In genomic region chr9:126661521-126662251, GRCh38 we compare ENCODE assay signal across 11 cellular contexts. TPM values are rescaled to one million over a fixed set of nuclear protein-coding genes. Genes with fewer than 3 reads are reported as not detected.
DNase-seq lines count a peak whose midpoint lies in the region; ATAC-seq and TF ChIP-seq lines count a peak whose summit lies in the region.
"Had no signal": no experiment of that assay in that cellular context is flagged by ENCODE, and none has a peak within 500 bp of the region (broad histone marks: within the 10 kb centered on the region; RNA-seq: fewer than 3 reads in every experiment).

No MANE protein-coding gene starts in this region.

- peak overlapping the region; percentile 67 for H3K27ac ChIP-seq in C4-2B
- H3K27ac ChIP-seq in HUES48 (ENCODE audit: low read depth, low read length) = peak overlapping the region; percentile 72
- H3K27ac ChIP-seq: left ventricle myocardium inferior had no signal

- H3K4me3 ChIP-seq in HUES48 (ENCODE audit: low read depth, low read length) (no peak overlapping the region), kidney epithelial cell (ENCODE audit: low read depth, low read length) (no peak overlapping the region)
- H3K4me3 ChIP-seq: left ventricle myocardium inferior had no signal

- no peak overlapping the region for H3K9ac ChIP-seq in HUES48 (ENCODE audit: low read depth, low read length)

- peak overlapping the region; percentile 7; the same call in 1 of the 2 replicates for H3K27ac Mint-ChIP-seq in WTC11
- H3K27ac Mint-ChIP-seq in activated naive CD8-positive, alpha-beta T cell treated with anti-CD3 and anti-CD28 coated beads, Interleukin-2, amount 50 U/mL, for 24 hours = no peak overlapping the region
- H3K27ac Mint-ChIP-seq: IgD-negative memory B cell had no signal

- no peak overlapping the region for H3K4me3 Mint-ChIP-seq in WTC11
- no peak overlapping the region for H3K4me3 Mint-ChIP-seq in activated naive CD8-positive, alpha-beta T cell treated with anti-CD3 and anti-CD28 coated beads, Interleukin-2, amount 50 U/mL, for 24 hours
- H3K4me3 Mint-ChIP-seq: IgD-negative memory B cell had no signal

- peak; percentile 80 for DNase-seq in WTC11 (ENCODE audit: low spot score)
- peak; percentile 58 for DNase-seq in kidney epithelial cell (ENCODE audit: low read depth)
- no peak for DNase-seq in NCI-H1436 treated with DMSO at 0.1 percent for 48 hours (lab: John Stamatoyannopoulos, UW)
- DNase-seq in activated naive CD8-positive, alpha-beta T cell treated with anti-CD3 and anti-CD28 coated beads, Interleukin-2, amount 50 U/mL, for 24 hours = no peak
- DNase-seq: activated gamma-delta T cell treated with Interleukin-2 at 50 U/mL for 16 hours, left ventricle myocardium inferior had no signal

- peaks cover 44% of the 10 kb centered on the region for H3K4me1 Mint-ChIP-seq in WTC11
- H3K4me1 Mint-ChIP-seq in activated naive CD8-positive, alpha-beta T cell treated with anti-CD3 and anti-CD28 coated beads, Interleukin-2, amount 50 U/mL, for 24 hours = peaks cover 6% of the 10 kb centered on the region

- no peak for TF ChIP-seq CTCF in C4-2B (conservative IDR thresholded peaks at IDR 0.05)
- no peak for TF ChIP-seq CTCF in WTC11 (IDR thresholded peaks at IDR 0.05)
- peak; percentile 63 for TF ChIP-seq CTCF in kidney epithelial cell (IDR thresholded peaks at IDR 0.05; ENCODE audit: insufficient read depth, low read length, poor library complexity, severe bottlenecking)

- peaks cover 18% of the 10 kb centered on the region for H3K27me3 Mint-ChIP-seq in WTC11 (ENCODE audit: low read depth)
- peaks cover 24% of the 10 kb centered on the region for H3K27me3 Mint-ChIP-seq in activated naive CD8-positive, alpha-beta T cell treated with anti-CD3 and anti-CD28 coated beads, Interleukin-2, amount 50 U/mL, for 24 hours

- POLR2A ChIA-PET in WTC11 (lab: Charles Lee) = no interaction called here

- H3K9me3 Mint-ChIP-seq in WTC11 = no peaks in the 10 kb centered on the region
- no peaks in the 10 kb centered on the region for H3K9me3 Mint-ChIP-seq in activated naive CD8-positive, alpha-beta T cell treated with anti-CD3 and anti-CD28 coated beads, Interleukin-2, amount 50 U/mL, for 24 hours
- H3K9me3 Mint-ChIP-seq: IgD-negative memory B cell had no signal

- H3K4me1 ChIP-seq in HUES48 (ENCODE audit: control insufficient read depth, insufficient read depth, low read length) = peaks cover 45% of the 10 kb centered on the region

- H3K36me3 ChIP-seq in HUES48 (ENCODE audit: control insufficient read depth, insufficient read depth, low read length) (no peaks in the 10 kb centered on the region), kidney epithelial cell (ENCODE audit: control insufficient read depth, insufficient read depth, low read length) (no peaks in the 10 kb centered on the region)
- H3K36me3 ChIP-seq: left ventricle myocardium inferior had no signal

- no peaks in the 10 kb centered on the region for H3K36me3 Mint-ChIP-seq in WTC11
- H3K36me3 Mint-ChIP-seq in activated naive CD8-positive, alpha-beta T cell treated with anti-CD3 and anti-CD28 coated beads, Interleukin-2, amount 50 U/mL, for 24 hours (ENCODE audit: low read depth) = no peaks in the 10 kb centered on the region
- H3K36me3 Mint-ChIP-seq: IgD-negative memory B cell had no signal

- peak; percentile 82 for ATAC-seq in WTC11
- ATAC-seq in activated naive CD8-positive, alpha-beta T cell treated with anti-CD3 and anti-CD28 coated beads, Interleukin-2, amount 50 U/mL, for 24 hours = no peak
- no peak for ATAC-seq in HG03280 (IDR thresholded peaks at IDR 0.05; ENCODE audit: unreplicated experiment)
- ATAC-seq in HG03196 (IDR thresholded peaks at IDR 0.05; ENCODE audit: unreplicated experiment) = no peak

- H3K27me3 ChIP-seq in HUES48 (ENCODE audit: control insufficient read depth, insufficient read depth, low read length) (peaks cover 18% of the 10 kb centered on the region), kidney epithelial cell (ENCODE audit: control insufficient read depth, insufficient read depth, low read length) (peaks cover 5% of the 10 kb centered on the region)

- no peaks in the 10 kb centered on the region for H3K9me3 ChIP-seq in HUES48 (ENCODE audit: control insufficient read depth, insufficient read depth, low read length)
- H3K9me3 ChIP-seq: left ventricle myocardium inferior had no signal

- CTCF ChIA-PET in WTC11 (lab: Charles Lee) = interaction anchor here (0.7 to 4.2 kb wide), 26 partner anchors 9 to 141 kb away, joined by 3 to 76 read pairs (median 8); partner anchors contain the start of gene LMX1B

TF ChIP-seq in WTC11, 78 proteins besides CTCF, POLR2A, EP300 and RAD21 (continues in another document):
- TF ChIP-seq ZNF281 (CRISPR knock-in tag; IDR thresholded peaks at IDR 0.05) (no peak), ZNF263 (CRISPR knock-in tag; IDR thresholded peaks at IDR 0.05; ENCODE audit: low read depth) (no peak), ZNF423 (CRISPR knock-in tag; IDR thresholded peaks at IDR 0.05) (peak; percentile 87), E2F5 (CRISPR knock-in tag; IDR thresholded peaks at IDR 0.05) (0 out of 2 replicates have a peak, but pooled peaks have one; percentile 45), PRDM15 (CRISPR knock-in tag; IDR thresholded peaks at IDR 0.05) (peak; percentile 64), MAX (CRISPR knock-in tag; IDR thresholded peaks at IDR 0.05) (0 out of 2 replicates have a peak, but pooled peaks have one; percentile 3), GRHL2 (CRISPR knock-in tag; IDR thresholded peaks at IDR 0.05; ENCODE audit: insufficient replicate concordance, severe bottlenecking) (no peak), ZNF138 (CRISPR knock-in tag; conservative IDR thresholded peaks at IDR 0.05) (no peak), PREB (CRISPR knock-in tag; IDR thresholded peaks at IDR 0.05; ENCODE audit: borderline replicate concordance) (no peak)

RNA-seq across cellular contexts. Expression of gene LMX1B, which starts 48.0 kb away (rescaled TPM):
- total RNA-seq in WTC11 (2021) (4.6 to 12.4 TPM (median 5.1 TPM) in 3 replicates), kidney epithelial cell (1.7 and 2.6 TPM in 2 replicates)

Comparison
In these comparisons a context has a peak if more than half of its experiments do, and no peak if none do; other contexts are left out.
1. DNase-seq: peak in WTC11 (single experiment) and kidney epithelial cell (single experiment); none in NCI-H1436 treated with DMSO at 0.1 percent for 48 hours (single experiment) and activated naive CD8-positive, alpha-beta T cell treated with anti-CD3 and anti-CD28 coated beads, Interleukin-2, amount 50 U/mL, for 24 hours (single experiment).